ENCODE assay signal across 1 cellular context in the genomic region with DNA sequence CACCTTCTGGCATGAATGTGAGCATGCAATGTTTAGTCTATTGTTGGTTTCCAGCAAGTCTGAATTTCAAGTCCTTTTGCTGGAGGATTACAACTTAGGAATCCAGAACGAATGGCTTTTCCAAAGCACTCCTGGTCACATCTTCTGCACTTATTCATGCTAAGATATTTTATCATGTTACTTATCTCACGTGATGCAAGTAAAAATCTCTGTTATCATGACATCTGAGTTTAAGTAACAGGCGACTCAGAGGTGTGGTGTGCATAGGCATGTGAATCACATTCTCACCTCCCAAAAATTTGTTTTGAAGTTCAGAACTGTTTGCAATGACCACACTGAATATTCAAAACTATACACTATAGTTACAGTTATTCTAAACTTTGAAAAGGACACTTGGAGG.
TF ChIP-seq lines count a peak whose summit lies in the region.

No MANE protein-coding gene starts in this region.

TF ChIP-seq in SK-N-SH, 30 proteins besides CTCF, POLR2A, EP300 and RAD21 (continued from another document):
- no peak for TF ChIP-seq ZBTB33 (IDR thresholded peaks at IDR 0.05; ENCODE audit: borderline replicate concordance, low read depth)
TF ChIP-seq in SK-N-SH: peak in this region for 3.
